In the genomic region with DNA sequence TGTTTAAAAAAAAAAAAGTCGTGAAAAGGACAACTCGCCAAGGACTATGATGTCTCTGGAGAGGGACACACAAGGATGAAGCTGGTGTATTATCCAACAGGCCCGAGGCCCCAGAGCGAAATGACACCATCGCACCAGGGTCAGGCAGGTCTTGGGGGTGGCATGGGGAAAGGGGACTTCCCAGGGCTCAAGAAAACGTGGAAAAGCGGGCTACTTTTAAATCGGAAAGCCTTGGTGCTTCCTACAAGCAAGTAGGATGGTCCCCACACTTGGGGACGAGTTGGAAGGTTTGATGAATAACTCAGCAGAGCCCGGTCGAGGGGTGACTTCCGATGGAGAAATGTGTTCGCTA, we compare ENCODE assay signal across 1 cellular context.
TF ChIP-seq lines count a peak whose summit lies in the region.

No MANE protein-coding gene starts in this region.

TF ChIP-seq in HEK293, 187 proteins besides CTCF, POLR2A, EP300 and RAD21 (continued from another document):
- TF ChIP-seq ZNF623 (tag by site-specific recombination; IDR thresholded peaks at IDR 0.05), result no peak
